In the genomic region with DNA sequence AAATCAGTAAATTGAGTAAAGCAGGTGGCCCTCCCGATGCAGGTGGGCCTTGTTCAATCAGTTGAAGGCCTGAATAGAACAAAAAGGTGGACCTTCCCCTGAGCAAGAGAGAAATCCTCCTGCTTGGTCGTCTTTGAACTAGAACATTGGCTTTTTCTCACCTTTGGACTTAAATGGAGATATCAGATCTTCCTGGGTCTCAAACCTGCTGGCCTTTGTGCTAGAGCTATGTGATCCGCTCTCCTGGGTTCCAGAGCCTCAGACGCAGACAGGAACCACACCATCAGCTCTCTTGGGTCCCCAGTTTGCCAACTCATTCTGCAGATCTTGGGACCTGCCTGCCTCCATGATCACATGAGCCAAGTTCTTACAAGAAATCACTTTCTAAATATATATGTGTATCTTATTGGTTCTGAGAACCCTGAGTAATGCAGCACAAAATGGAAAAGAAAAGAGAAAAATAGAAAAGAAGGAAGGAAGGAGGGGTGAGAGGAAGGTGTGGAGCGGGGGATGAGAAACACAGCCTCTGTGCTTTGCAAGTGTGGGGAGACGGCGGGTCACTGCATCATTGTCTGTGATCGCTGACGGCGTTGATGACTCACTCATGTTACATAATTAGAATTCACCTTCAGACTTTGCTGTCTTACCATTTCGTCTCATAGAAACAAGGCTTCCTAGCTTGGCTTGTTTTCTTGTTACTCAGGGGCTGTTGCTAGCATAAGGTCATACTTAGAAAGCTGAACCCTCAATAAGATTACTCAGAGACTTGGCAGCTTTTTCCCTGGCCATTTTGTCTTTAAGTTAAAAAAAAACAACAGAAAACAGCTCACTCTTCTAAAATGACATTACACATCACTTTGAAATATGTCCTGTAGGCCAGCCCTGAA, we compare ENCODE assay signal across 8 cellular contexts.
DNase-seq lines count a peak whose midpoint lies in the region; ATAC-seq and TF ChIP-seq lines count a peak whose summit lies in the region.

No MANE protein-coding gene starts in this region.

- H3K27ac ChIP-seq in WERI-Rb-1 = no peak overlapping the region

- no peak overlapping the region for H3K4me3 ChIP-seq in WERI-Rb-1 (ENCODE audit: low read depth, low read length)

- ATAC-seq in GM18499 (IDR thresholded peaks at IDR 0.05; ENCODE audit: insufficient read depth, unreplicated experiment) (peak; percentile 82), HG03095 (IDR thresholded peaks at IDR 0.05; ENCODE audit: unreplicated experiment) (peak; percentile 83), HG02588 (IDR thresholded peaks at IDR 0.05; ENCODE audit: unreplicated experiment) (no peak)

- peaks cover 4% of the 10 kb centered on the region for H3K9me3 ChIP-seq in WERI-Rb-1 (ENCODE audit: severe bottlenecking)

- no peaks in the 10 kb centered on the region for H3K36me3 ChIP-seq in WERI-Rb-1

- peak; percentile 59 for DNase-seq in T follicular helper cell (ENCODE audit: low read depth)
- DNase-seq in astrocyte of the hippocampus (ENCODE audit: low read depth, low spot score) = peak; percentile 96
- DNase-seq in left kidney (ENCODE audit: low read depth, low spot score) = peak; percentile 75
- peak; percentile 50 to 71 for DNase-seq in stimulated activated CD4-positive, alpha-beta T cell treated with anti-CD3 and anti-CD28 coated beads, Interleukin-1b, Interleukin-23, amount 100 ng/mL, for 4 hours (ENCODE audit: low read depth in 2 of 2)
- no peak for DNase-seq in WERI-Rb-1

- TF ChIP-seq CTCF in WERI-Rb-1 (IDR thresholded peaks at IDR 0.05; ENCODE audit: low read depth, low read length) = no peak

- H3K27me3 ChIP-seq in WERI-Rb-1 (ENCODE audit: insufficient read depth, low read depth, severe bottlenecking) = no peaks in the 10 kb centered on the region
